8 cellular contexts compared by ENCODE assay signal in the genomic region with DNA sequence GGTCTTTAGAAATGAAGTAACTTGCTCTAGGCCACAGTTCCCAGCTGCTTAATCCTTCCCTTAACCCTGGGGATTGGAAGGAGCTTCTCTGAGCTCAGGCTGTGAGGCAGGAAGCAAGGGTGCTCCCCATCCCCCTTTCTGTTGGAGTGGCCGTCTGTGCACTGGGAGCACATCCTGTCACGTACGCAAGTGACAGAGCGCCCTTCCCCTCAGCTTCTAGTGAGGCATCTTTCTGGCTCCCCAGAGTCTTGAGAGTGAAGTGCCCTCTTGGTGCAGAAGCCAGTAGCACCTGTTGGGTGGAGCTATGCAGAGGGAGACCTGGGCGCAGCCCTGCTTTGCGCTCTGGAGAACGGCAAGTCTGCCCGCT. TPM values are rescaled to one million over a fixed set of nuclear protein-coding genes. Genes with fewer than 3 reads are reported as not detected.
DNase-seq lines count a peak whose midpoint lies in the region; ATAC-seq and TF ChIP-seq lines count a peak whose summit lies in the region.

No MANE protein-coding gene starts in this region.

- H3K4me3 ChIP-seq in neutrophil (ENCODE audit: low read depth in 1 of 2, low read length in 1 of 2), result no peak overlapping the region

- H3K36me3 ChIP-seq in neutrophil, result peaks cover 75% of the 10 kb centered on the region

- H3K4me3 Mint-ChIP-seq in activated T-cell treated with anti-CD3 and anti-CD28 coated beads, Interleukin-2, amount 50 U/mL, for 24 hours, result peak overlapping the region; percentile 64

- H3K27me3 ChIP-seq in neutrophil (no peaks in the 10 kb centered on the region), foreskin keratinocyte (no peaks in the 10 kb centered on the region)

- peak overlapping the region; percentile 20 for H3K27ac ChIP-seq in neutrophil
- H3K27ac ChIP-seq in foreskin keratinocyte, result no peak overlapping the region

- no peaks in the 10 kb centered on the region for H3K9me3 ChIP-seq in neutrophil

- TF ChIP-seq CTCF in neutrophil (IDR thresholded peaks at IDR 0.05) (no peak), foreskin keratinocyte (conservative IDR thresholded peaks at IDR 0.05) (no peak)

- H3K36me3 Mint-ChIP-seq in activated T-cell treated with anti-CD3 and anti-CD28 coated beads, Interleukin-2, amount 50 U/mL, for 24 hours (ENCODE audit: low read depth), result peaks cover 83% of the 10 kb centered on the region

- no peaks in the 10 kb centered on the region for H3K9me3 Mint-ChIP-seq in activated T-cell treated with anti-CD3 and anti-CD28 coated beads, Interleukin-2, amount 50 U/mL, for 24 hours

- DNase-seq in activated T-cell treated with anti-CD3 and anti-CD28 coated beads, Interleukin-2, amount 50 U/mL, for 24 hours, result peak; percentile 61
- DNase-seq in anterior cingulate cortex (lab: John Stamatoyannopoulos, UW), result no peak
- DNase-seq in foreskin keratinocyte, result no peak
- no peak for DNase-seq in NCI-H345 (lab: John Stamatoyannopoulos, UW)
- DNase-seq in NAMALWA (ENCODE audit: low spot score), result no peak

- H3K4me1 Mint-ChIP-seq in activated T-cell treated with anti-CD3 and anti-CD28 coated beads, Interleukin-2, amount 50 U/mL, for 24 hours (ENCODE audit: low read depth), result peaks cover 61% of the 10 kb centered on the region

- no peaks in the 10 kb centered on the region for H3K27me3 Mint-ChIP-seq in activated T-cell treated with anti-CD3 and anti-CD28 coated beads, Interleukin-2, amount 50 U/mL, for 24 hours

- peaks cover 21 to 23% of the 10 kb centered on the region in 2 experiments for H3K4me1 ChIP-seq in neutrophil (ENCODE audit: control insufficient read depth in 1 of 2, insufficient read depth in 1 of 2, low read depth in 1 of 2, low read length in 1 of 2)
- no peaks in the 10 kb centered on the region for H3K4me1 ChIP-seq in foreskin keratinocyte

- ATAC-seq in GM18868 (IDR thresholded peaks at IDR 0.05; ENCODE audit: unreplicated experiment) (peak; percentile 64), HG03045 (IDR thresholded peaks at IDR 0.05; ENCODE audit: unreplicated experiment) (peak; percentile 25), foreskin keratinocyte (no peak)

- peak overlapping the region; percentile 98 for H3K27ac Mint-ChIP-seq in activated T-cell treated with anti-CD3 and anti-CD28 coated beads, Interleukin-2, amount 50 U/mL, for 24 hours

RNA-seq across cellular contexts. Expression of gene SHH, which starts 47.8 kb away (rescaled TPM):
- 0.11 TPM in 1 of 2 replicates, not detected in the other for total RNA-seq in foreskin keratinocyte
- polyA plus RNA-seq in foreskin keratinocyte, result 0.01 and 0.06 TPM in 2 replicates
